8 cellular contexts compared by ENCODE assay signal in the genomic region with DNA sequence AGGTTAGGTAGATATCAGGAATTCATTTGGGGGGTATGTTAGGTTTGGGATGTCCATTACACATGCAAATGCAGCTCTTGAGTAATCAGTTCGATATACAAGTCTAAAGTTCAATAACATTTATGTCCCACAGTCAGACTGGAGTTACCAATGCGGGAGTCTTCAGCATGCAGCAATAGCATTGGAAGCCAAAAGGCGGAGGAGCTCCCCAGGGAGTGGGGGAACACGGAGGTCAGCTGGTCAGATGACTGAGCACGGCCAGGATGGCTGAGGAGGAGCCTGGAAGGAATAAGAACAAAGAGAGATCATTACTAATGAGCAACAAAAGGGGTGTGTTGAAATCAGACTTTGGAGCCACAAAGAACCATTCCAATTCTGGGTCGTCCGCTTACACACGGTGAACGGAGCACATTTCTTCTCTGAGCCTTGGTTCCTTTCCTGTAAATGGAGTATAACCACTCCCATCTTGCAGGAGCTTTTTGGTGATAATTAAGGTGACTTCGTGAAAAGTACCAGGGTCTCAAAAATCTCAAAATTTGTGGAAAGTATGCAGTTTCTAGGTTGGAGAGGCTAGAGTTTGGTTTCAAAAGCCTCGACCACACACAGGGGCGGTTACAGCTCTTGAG. TPM values are rescaled to one million over a fixed set of nuclear protein-coding genes. Genes with fewer than 3 reads are reported as not detected.
A peak's percentile ranks its signal among the peaks of the same experiment; 100 is the strongest.
DNase-seq lines count a peak whose midpoint lies in the region; ATAC-seq, FAIRE-seq and TF ChIP-seq lines count a peak whose summit lies in the region.

No MANE protein-coding gene starts in this region.

- intact Hi-C loops in kidney (cut with DNase I) (no loop called here), stomach (cut with DNase I; ENCODE audit: low total_unique reads) (no loop called here)

- 41 to 61% (median 49%) methylated on average over 12 of the region's 12 CpGs for WGBS in stomach, 5 donors

- no peak for ATAC-seq in HG03025 (IDR thresholded peaks at IDR 0.05; ENCODE audit: low FRiP score, unreplicated experiment)
- ATAC-seq in HG02798 (IDR thresholded peaks at IDR 0.05; ENCODE audit: poor library complexity, unreplicated experiment), result no peak

- peak; percentile 18 for DNase-seq in CD1c-positive myeloid dendritic cell (ENCODE audit: extremely low spot score)
- DNase-seq in astrocyte of the spinal cord (ENCODE audit: low read depth, low spot score), result peak; percentile 61
- peak; percentile 93 for DNase-seq in kidney
- no peak for DNase-seq in stomach
- no peak for DNase-seq in NCI-H526 treated with DMSO at 0.1 percent for 48 hours (lab: John Stamatoyannopoulos, UW)

- no peak for TF ChIP-seq POLR2A in stomach (IDR thresholded peaks at IDR 0.05)

- peaks cover 4% of the 10 kb centered on the region; the same call in 1 of the 2 replicates for H3K36me3 ChIP-seq in HUES6 (ENCODE audit: control insufficient read depth, insufficient read depth, low read length)
- H3K36me3 ChIP-seq in kidney (ENCODE audit: control insufficient read depth in 1 of 2, insufficient read depth in 2 of 2, low read length in 2 of 2), result peaks cover 3 to 15% of the 10 kb centered on the region in 2 donors
- peaks cover 0 to 21% (median 19%) of the 10 kb centered on the region in 4 donors for H3K36me3 ChIP-seq in stomach

- in situ Hi-C loops in astrocyte of the spinal cord (cut with HindIII; ENCODE audit: low sequenced_read_pairs), result no loop called here

- H3K4me1 ChIP-seq in HUES6 (ENCODE audit: control insufficient read depth, insufficient read depth, low read length), result peaks cover 6% of the 10 kb centered on the region; the same call in 1 of the 2 replicates
- peaks cover 28 to 36% of the 10 kb centered on the region in 2 donors for H3K4me1 ChIP-seq in kidney (ENCODE audit: control insufficient read depth in 1 of 2, insufficient read depth in 1 of 2, low read depth in 1 of 2, low read length in 2 of 2)
- H3K4me1 ChIP-seq in stomach, result peaks cover 30 to 74% (median 64%) of the 10 kb centered on the region in 4 donors

- no peak for TF ChIP-seq CTCF in astrocyte of the spinal cord (IDR thresholded peaks at IDR 0.05; ENCODE audit: low read depth, low read length)
- no peak for TF ChIP-seq CTCF in kidney (IDR thresholded peaks at IDR 0.05; ENCODE audit: borderline replicate concordance, extremely low read depth, insufficient read depth)
- TF ChIP-seq CTCF in stomach (IDR thresholded peaks at IDR 0.05), result no peak

- FAIRE-seq in kidney (lab: Jason Lieb, UNC), result no peak

- no peaks in the 10 kb centered on the region; the same call in 1 of the 2 replicates for H3K9me3 ChIP-seq in HUES6 (ENCODE audit: control insufficient read depth, insufficient read depth, low read depth, low read length)
- H3K9me3 ChIP-seq in kidney (ENCODE audit: control insufficient read depth in 1 of 2, low read length in 2 of 2), result no peaks in the 10 kb centered on the region
- no peaks in the 10 kb centered on the region for H3K9me3 ChIP-seq in stomach

- H3K9ac ChIP-seq in HUES6 (ENCODE audit: low read length), result no peak overlapping the region
- H3K9ac ChIP-seq in kidney (ENCODE audit: low read length in 2 of 2), result peak overlapping the region; percentile 76 to 82

- TF ChIP-seq EP300 in stomach (IDR thresholded peaks at IDR 0.05), result no peak

- H3K27ac ChIP-seq in HUES6 (ENCODE audit: low read depth, low read length) (no peak overlapping the region), kidney (ENCODE audit: low read depth in 2 of 2, low read length in 2 of 2) (peak overlapping the region; percentile 94 to 97), stomach (peak overlapping the region; percentile 90 to 97 (median 95))

- H3K27me3 ChIP-seq in HUES6 (ENCODE audit: control insufficient read depth, insufficient read depth, low read length) (peaks cover 2% of the 10 kb centered on the region; the same call in 1 of the 2 replicates), stomach (no peaks in the 10 kb centered on the region)

- H3K4me3 ChIP-seq in HUES6 (ENCODE audit: low read depth, low read length), result peak overlapping the region; percentile 64; the same call in 1 of the 2 replicates
- H3K4me3 ChIP-seq in astrocyte of the spinal cord (ENCODE audit: low read depth, low read length), result peak overlapping the region; percentile 54
- peak overlapping the region; percentile 56 to 86 for H3K4me3 ChIP-seq in kidney (ENCODE audit: low read length in 2 of 2)
- peak overlapping the region; percentile 58 to 63 (median 60) for H3K4me3 ChIP-seq in stomach

RNA-seq across cellular contexts. Expression of gene ZNF22, which starts 0.5 kb away (rescaled TPM):
- 24.5 TPM for total RNA-seq in kidney
- 18.7 TPM for polyA plus RNA-seq in kidney (ENCODE audit: insufficient read depth, low read depth, low replicate concordance)
- 10 to 100 TPM in 3 of 5 donors, 1 to 10 TPM in 1, under 1 TPM in 1; 0.58 to 39.8 (median 13.4) TPM for total RNA-seq in stomach
- polyA plus RNA-seq in stomach, result 10 to 100 TPM; 12.1 to 23.5 (median 20.2) TPM

RNA-seq across cellular contexts. Expression of gene DEPP1, which starts 21.6 kb away (rescaled TPM):
- total RNA-seq in kidney (146 TPM), stomach (10 to 100 TPM in 4 of 5 donors, 1 to 10 TPM in 1; 9.8 to 72.9 (median 29.0) TPM)
- polyA plus RNA-seq in kidney (ENCODE audit: insufficient read depth, low read depth, low replicate concordance) (44.4 TPM), stomach (10 to 100 TPM; 24.4 to 65.1 (median 42.0) TPM)

RNA-seq across cellular contexts. Expression of gene RASSF4, which starts 40.6 kb away (rescaled TPM):
- total RNA-seq in kidney (76.4 TPM), stomach (10 to 100 TPM in 4 of 5 donors, 1 to 10 TPM in 1; 7.8 to 74.5 (median 22.7) TPM)
- polyA plus RNA-seq in kidney (ENCODE audit: insufficient read depth, low read depth, low replicate concordance) (83.1 TPM), stomach (10 to 100 TPM in 2 of 3 donors, 1 to 10 TPM in 1; 7.8 to 13.7 (median 10.4) TPM)

Comparison
In these comparisons a context has a peak if more than half of its experiments do, and no peak if none do; other contexts are left out.
1. DNase-seq: peak in CD1c-positive myeloid dendritic cell (single experiment), astrocyte of the spinal cord (single experiment) and kidney (single experiment); none in stomach (single experiment) and NCI-H526 treated with DMSO at 0.1 percent for 48 hours (single experiment).
2. Peak in every context shown above with its lines, with median percentiles within 50 percentile points of each other: H3K4me3 ChIP-seq.